19 cellular contexts compared by ENCODE assay signal in the genomic region with DNA sequence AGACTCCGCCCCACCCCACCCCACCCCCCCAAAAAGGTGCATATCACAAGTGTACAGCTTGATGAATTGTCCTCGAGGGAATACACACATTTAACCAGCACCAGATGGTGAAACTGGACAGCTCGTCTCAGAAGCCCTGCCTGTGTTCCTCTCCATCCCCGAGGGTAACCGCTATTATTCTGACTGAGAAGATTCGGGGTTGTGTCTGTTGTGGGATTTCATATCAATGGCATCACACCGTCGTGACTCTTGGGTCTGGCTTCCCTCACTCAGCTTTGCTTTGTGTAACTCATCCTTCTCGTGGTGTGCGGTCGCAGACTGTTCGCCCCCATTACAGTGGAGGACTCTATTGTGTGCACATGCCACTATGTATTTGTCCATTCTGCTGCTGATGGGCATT. TPM values are rescaled to one million over a fixed set of nuclear protein-coding genes. Genes with fewer than 3 reads are reported as not detected.
DNase-seq lines count a peak whose midpoint lies in the region; FAIRE-seq and TF ChIP-seq lines count a peak whose summit lies in the region.
"Had no signal": no experiment of that assay in that cellular context is flagged by ENCODE, and none has a peak within 500 bp of the region (broad histone marks: within the 10 kb centered on the region; RNA-seq: fewer than 3 reads in every experiment).

No MANE protein-coding gene starts in this region.

- no peak for TF ChIP-seq EP300 in H1 (IDR thresholded peaks at IDR 0.05; ENCODE audit: borderline replicate concordance in 1 of 2, low read depth in 2 of 2, low read length in 2 of 2)

- H3K9ac ChIP-seq in H1 (replicated peaks in 1 of 4; ENCODE audit: extremely low read depth in 1 of 4, low read depth in 3 of 4, low read length in 3 of 4) (no peak overlapping the region), trophoblast cell (ENCODE audit: low read length) (no peak overlapping the region)
- H3K9ac ChIP-seq: parathyroid adenoma had no signal

- H3K4me2 ChIP-seq in H1 (ENCODE audit: insufficient read depth in 1 of 2, low read depth in 2 of 2, low read length in 2 of 2): peak overlapping the region in 1 of 2 experiments; percentile 19; a peak in 2 of 4 replicates
- H3K4me2 ChIP-seq in trophoblast cell (ENCODE audit: low read length): no peak overlapping the region

- H3K18ac ChIP-seq in H1 (ENCODE audit: extremely low read depth, low read length) (no peak overlapping the region), trophoblast cell (ENCODE audit: low read length) (peak overlapping the region; percentile 42)

- H2BK12ac ChIP-seq in H1 (ENCODE audit: low read depth, low read length) (no peak overlapping the region; the same call in 1 of the 2 replicates), trophoblast cell (ENCODE audit: low read length) (peak overlapping the region; percentile 51)

- TF ChIP-seq POLR2A in H1 (IDR thresholded peaks at IDR 0.05; ENCODE audit: control extremely low read depth in 1 of 2, low read depth in 2 of 2, low read length in 2 of 2): no peak

- WGBS in H1 (ENCODE audit: extremely low coverage in 1 of 2, insufficient coverage in 1 of 2, insufficient read length in 1 of 2, insufficient replicate concordance in 2 of 2, low coverage in 1 of 2, low lambda C conversion rate in 2 of 2, missing lambda C conversion rate in 1 of 2), 2 experiments: 90% methylated on average over 11 of the region's 12 CpGs; no CpG with 5 or more reads in 1 of the 2 experiments
- WGBS in trophoblast cell (ENCODE audit: extremely low coverage, insufficient coverage, insufficient read length): no CpG with 5 or more reads among the region's 12 CpGs

- 0 out of 2 replicates have a peak overlapping the region, but pooled peaks have one; percentile 21 for H2BK20ac ChIP-seq in H1 (ENCODE audit: low read length)

- POLR2A ChIA-PET in H1 (lab: Charles Lee; ENCODE audit: partially characterized antibody): interaction anchor here (0.6 to 2.9 kb wide), 10 partner anchors 8 to 115 kb away, joined by 3 to 17 read pairs (median 4); partner anchors contain the start of gene PODXL

- H3K14ac ChIP-seq in H1 (ENCODE audit: insufficient read length) (no peak overlapping the region), trophoblast cell (ENCODE audit: low read length) (no peak overlapping the region)

- peak; percentile 82 for DNase-seq in GM03348 (ENCODE audit: low spot score)
- DNase-seq in NCI-H2171 treated with DMSO at 0.1 percent for 48 hours (lab: John Stamatoyannopoulos, UW): peak; percentile 69
- DNase-seq in H1 (ENCODE audit: low read depth in 1 of 2, low spot score in 2 of 2): no peak
- DNase-seq in trophoblast cell: no peak
- no peak for DNase-seq in activated CD4-positive, CD25-positive, alpha-beta regulatory T cell (lab: John Stamatoyannopoulos, UW)
- DNase-seq in GDM1 (lab: John Stamatoyannopoulos, UW): no peak
- DNase-seq in HuH-7 (ENCODE audit: low spot score): no peak
- DNase-seq: activated CD4-positive, alpha-beta T cell treated with anti-CD3 and anti-CD28 coated beads for 1 hour; activated naive CD4-positive, alpha-beta T cell treated with anti-CD3 and anti-CD28 coated beads, Interleukin-2, amount 50 U/mL, for 16 hours; CD8-positive, alpha-beta memory T cell; effector CD4-positive, alpha-beta T cell; foreskin keratinocyte; NCI-H526 treated with DMSO at 0.1 percent for 48 hours; stimulated activated CD4-positive, alpha-beta T cell treated with anti-CD3 and anti-CD28 coated beads, Interleukin-12 subunit alpha, Interleukin-12 subunit beta, amount 100 ng/mL, for 4 hours; stomach; T-helper 17 cell had no signal

- H4K20me1 ChIP-seq in H1 (replicated peaks in 1 of 2; ENCODE audit: control insufficient read depth in 1 of 2, insufficient read depth in 2 of 2, low read length in 2 of 2): peaks cover 74 to 77% of the 10 kb centered on the region in 2 experiments

- no peak overlapping the region for H4K91ac ChIP-seq in H1 (replicated peaks; ENCODE audit: insufficient read length, low read length)
- H4K91ac ChIP-seq in trophoblast cell (ENCODE audit: low read depth, low read length): peak overlapping the region; percentile 37

- H4K8ac ChIP-seq in H1 (ENCODE audit: extremely low read depth, insufficient read depth, low read length) (no peak overlapping the region), trophoblast cell (ENCODE audit: low read depth, low read length) (no peak overlapping the region)

- H3K79me1 ChIP-seq in H1 (ENCODE audit: low read depth, low read length): peaks cover 29% of the 10 kb centered on the region
- peaks cover 9% of the 10 kb centered on the region for H3K79me1 ChIP-seq in trophoblast cell (ENCODE audit: low read length)

- no peaks in the 10 kb centered on the region for H3K27me3 ChIP-seq in H1 (replicated peaks in 1 of 4; ENCODE audit: control insufficient read depth in 3 of 4, extremely low read depth in 1 of 4, insufficient read depth in 3 of 4, low read length in 3 of 4)
- no peaks in the 10 kb centered on the region for H3K27me3 ChIP-seq in trophoblast cell (ENCODE audit: insufficient read depth, low read length)
- H3K27me3 ChIP-seq: foreskin keratinocyte, stomach had no signal

- FAIRE-seq in H1 (lab: Jason Lieb, UNC): no peak
- FAIRE-seq: bronchial epithelial cell, RCC 7860 had no signal

- H3K23me2 ChIP-seq in H1 (ENCODE audit: low read depth, low read length): no peaks in the 10 kb centered on the region

- TF ChIP-seq CTCF in H1 (IDR thresholded peaks at IDR 0.05; ENCODE audit: control extremely low read depth in 1 of 3, insufficient read depth in 1 of 3, low read depth in 1 of 3, low read length in 3 of 3): no peak

- no peak for TF ChIP-seq RAD21 in H1 (IDR thresholded peaks at IDR 0.05 in 1 of 2, conservative IDR thresholded peaks at IDR 0.05 in 1 of 2; ENCODE audit: low read depth in 2 of 2, low read length in 2 of 2)

- H3K27ac ChIP-seq in H1 (ENCODE audit: low read depth, low read length) (no peak overlapping the region), trophoblast cell (ENCODE audit: low read depth, low read length) (peak overlapping the region; percentile 0)
- H3K27ac ChIP-seq: foreskin keratinocyte, parathyroid adenoma had no signal

- H3K56ac ChIP-seq in H1 (replicated peaks; ENCODE audit: insufficient read length, low read depth, low read length): no peak overlapping the region

- H2AFZ ChIP-seq in H1 (ENCODE audit: low read length) (no peak overlapping the region), trophoblast cell (ENCODE audit: insufficient read depth, low read length, poor library complexity) (no peak overlapping the region)
- H2AFZ ChIP-seq: parathyroid adenoma had no signal

- peaks cover 3 to 88% (median 9%) of the 10 kb centered on the region in 4 experiments for H3K36me3 ChIP-seq in H1 (ENCODE audit: control insufficient read depth in 2 of 4, insufficient read depth in 4 of 4, low read length in 3 of 4)
- peaks cover 2 to 6% of the 10 kb centered on the region in 2 experiments for H3K36me3 ChIP-seq in trophoblast cell (ENCODE audit: control insufficient read depth in 1 of 2, insufficient read depth in 2 of 2, low read length in 2 of 2)
- H3K36me3 ChIP-seq: stomach had no signal

- CTCF ChIA-PET in H1 (lab: Charles Lee; ENCODE audit: partially characterized antibody): interaction anchor here (0.6 to 11.9 kb wide), 8 partner anchors 9 to 1980 kb away, joined by 3 to 154 read pairs (median 5); no protein-coding TSS in a partner anchor

- no peak overlapping the region for H3K4ac ChIP-seq in H1 (replicated peaks; ENCODE audit: insufficient read length, low read depth, low read length)
- H3K4ac ChIP-seq in trophoblast cell (ENCODE audit: low read depth, low read length): peak overlapping the region; percentile 54

- H3K4me1 ChIP-seq in H1 (replicated peaks in 1 of 4; ENCODE audit: control insufficient read depth in 3 of 4, insufficient read depth in 4 of 4, low read length in 3 of 4) (peaks cover 19 to 69% (median 38%) of the 10 kb centered on the region in 4 experiments), trophoblast cell (ENCODE audit: control insufficient read depth in 1 of 2, insufficient read depth in 2 of 2, low read length in 2 of 2) (peaks cover 26 to 29% of the 10 kb centered on the region in 2 experiments)
- H3K4me1 ChIP-seq: parathyroid adenoma had no signal

- H4K12ac ChIP-seq in trophoblast cell (ENCODE audit: low read depth, low read length): no peak overlapping the region

- H3K4me3 ChIP-seq in H1 (ENCODE audit: extremely low read depth in 1 of 4, insufficient read depth in 2 of 4, low read depth in 3 of 4, low read length in 4 of 4) (no peak overlapping the region), trophoblast cell (ENCODE audit: low read depth, low read length) (no peak overlapping the region)
- H3K4me3 ChIP-seq: stomach had no signal

- no peak overlapping the region for H2BK120ac ChIP-seq in H1 (replicated peaks; ENCODE audit: low read depth, low read length)
- H2BK120ac ChIP-seq in trophoblast cell (ENCODE audit: insufficient read depth, low read length, poor library complexity): no peak overlapping the region

- H4K5ac ChIP-seq in H1 (ENCODE audit: insufficient read length, low read depth, low read length): no peak overlapping the region

- H3K79me2 ChIP-seq in H1 (ENCODE audit: control insufficient read depth in 1 of 2, insufficient read depth in 2 of 2, low read length in 2 of 2): peaks cover 72 to 100% of the 10 kb centered on the region in 2 experiments
- H3K79me2 ChIP-seq in trophoblast cell (ENCODE audit: control insufficient read depth, insufficient read depth, low read length, poor library complexity): peaks cover 4% of the 10 kb centered on the region
- H3K79me2 ChIP-seq: parathyroid adenoma had no signal

- no peak overlapping the region for H2AK5ac ChIP-seq in H1 (ENCODE audit: low read depth, low read length)
- no peak overlapping the region for H2AK5ac ChIP-seq in trophoblast cell (ENCODE audit: low read length)

- H3K23ac ChIP-seq in H1 (ENCODE audit: insufficient read length): no peak overlapping the region
- no peak overlapping the region for H3K23ac ChIP-seq in trophoblast cell (ENCODE audit: low read length)

- H2BK15ac ChIP-seq in H1 (ENCODE audit: low read length): no peak overlapping the region

- H2BK5ac ChIP-seq in H1 (ENCODE audit: low read depth, low read length) (0 out of 2 replicates have a peak overlapping the region, but pooled peaks have one; percentile 5), trophoblast cell (ENCODE audit: low read depth, low read length, poor library complexity) (no peak overlapping the region)

- H3K9me3 ChIP-seq in H1 (ENCODE audit: insufficient read depth in 2 of 2, low read depth in 1 of 2, low read length in 1 of 2) (no peaks in the 10 kb centered on the region), trophoblast cell (ENCODE audit: insufficient read depth, low read depth, low read length) (no peaks in the 10 kb centered on the region)
- H3K9me3 ChIP-seq: stomach had no signal

RNA-seq across cellular contexts. Expression of gene PODXL, which starts 18.8 kb away (rescaled TPM):
- 925 and 945 TPM in 2 replicates for total RNA-seq in H1 (2021; fragmentation: NEBNext Ultra II Directional; extraction: Animal tissue kit (Norgen Biotek cat#: 25700))
- 638 and 872 TPM in 2 replicates for polyA plus RNA-seq in H1 (2011; rRNA removed)
- 613 TPM for polyA plus RNA-seq in H1 (2011; cell fraction: cytosol; rRNA removed)
- polyA plus RNA-seq in H1 (2011; cell fraction: nucleus; rRNA removed): 1,168 TPM
- polyA plus RNA-seq in H1 (2012, experiment 1 of 2): 630 to 776 TPM (median 695 TPM) in 4 replicates
- polyA plus RNA-seq in H1 (2012, experiment 2 of 2): 245 TPM
- 1,216 TPM for polyA plus RNA-seq in H1 (2013, experiment 1 of 2)
- polyA plus RNA-seq in H1 (2013, experiment 2 of 2): 1,270 TPM
- polyA minus RNA-seq in H1 (2011; rRNA and poly(A)+ RNA removed): 937 and 993 TPM in 2 replicates
- 707 TPM for polyA minus RNA-seq in H1 (2011; cell fraction: cytosol; rRNA and poly(A)+ RNA removed)
- polyA minus RNA-seq in H1 (2011; cell fraction: nucleus; rRNA and poly(A)+ RNA removed): 436 TPM
- 124 and 125 TPM in 2 replicates for polyA plus RNA-seq in trophoblast cell (2013)

Comparison
In these comparisons a context has a peak if more than half of its experiments do, and no peak if none do; other contexts are left out.
1. DNase-seq: peak in GM03348 (single experiment) and NCI-H2171 treated with DMSO at 0.1 percent for 48 hours (single experiment); none in H1 (0 of 2), trophoblast cell (0 of 2), activated CD4-positive, CD25-positive, alpha-beta regulatory T cell (0 of 4), GDM1 (single experiment) and HuH-7 (single experiment).